In genomic region chr4:113636438-113636818, GRCh38 we compare ENCODE assay signal across 8 cellular contexts.
DNase-seq lines count a peak whose midpoint lies in the region; ATAC-seq and TF ChIP-seq lines count a peak whose summit lies in the region.

No MANE protein-coding gene starts in this region.

- TF ChIP-seq CTCF in OCI-LY1 (IDR thresholded peaks at IDR 0.05; ENCODE audit: low read length), result peak; percentile 75

- peaks cover 4% of the 10 kb centered on the region for H3K9me3 Mint-ChIP-seq in memory B cell

- H3K4me3 Mint-ChIP-seq in memory B cell, result peak overlapping the region; percentile 59

- H3K36me3 ChIP-seq in OCI-LY1 (ENCODE audit: insufficient read depth, low read length), result peaks cover 15% of the 10 kb centered on the region; the same call in 1 of the 2 replicates

- no peaks in the 10 kb centered on the region for H3K27me3 ChIP-seq in OCI-LY1 (ENCODE audit: insufficient read depth, low read length)

- H3K4me2 ChIP-seq in OCI-LY1 (ENCODE audit: low read length), result peak overlapping the region; percentile 74

- H3K9me2 ChIP-seq in OCI-LY1 (ENCODE audit: low read depth, low read length), result no peaks in the 10 kb centered on the region

- peaks cover 45% of the 10 kb centered on the region for H3K4me1 Mint-ChIP-seq in memory B cell

- peaks cover 6% of the 10 kb centered on the region; the same call in 1 of the 2 replicates for H3F3A ChIP-seq in OCI-LY1 (ENCODE audit: insufficient read depth, low read length)

- DNase-seq in SIG-M5 treated with dmso at 0.1 percent for 504 hours (lab: John Stamatoyannopoulos, UW; ENCODE audit: unreplicated experiment), result peak; percentile 69
- no peak for DNase-seq in SIG-M5 (lab: John Stamatoyannopoulos, UW)
- peak; percentile 17 to 39 for DNase-seq in memory B cell (ENCODE audit: low spot score in 2 of 2)
- DNase-seq in COLO668 (lab: John Stamatoyannopoulos, UW; ENCODE audit: unreplicated experiment), result no peak
- DNase-seq in AG08395 (ENCODE audit: low spot score), result no peak
- no peak for DNase-seq in effector CD8-positive, alpha-beta T cell (lab: John Stamatoyannopoulos, UW)

- peak overlapping the region; percentile 53 for H3K4me3 ChIP-seq in OCI-LY1 (ENCODE audit: low read depth, low read length, poor library complexity, severe bottlenecking)

- no peaks in the 10 kb centered on the region for H3K9me3 ChIP-seq in OCI-LY1 (ENCODE audit: low read length)

- H2AFZ ChIP-seq in OCI-LY1 (ENCODE audit: low read length), result no peak overlapping the region

- peak overlapping the region; percentile 63 for H3K9ac ChIP-seq in OCI-LY1 (ENCODE audit: low read length)

- no peaks in the 10 kb centered on the region for H3K27me3 Mint-ChIP-seq in memory B cell

- H3K27ac Mint-ChIP-seq in memory B cell, result peak overlapping the region; percentile 67

- peaks cover 5% of the 10 kb centered on the region for H3K36me3 Mint-ChIP-seq in memory B cell

- ATAC-seq in HG02759 (IDR thresholded peaks at IDR 0.05; ENCODE audit: unreplicated experiment) (peak; percentile 50), memory B cell (ENCODE audit: low read depth) (peak; percentile 77)

- H3K4me1 ChIP-seq in OCI-LY1 (ENCODE audit: insufficient read depth, low read length, severe bottlenecking), result peaks cover 88% of the 10 kb centered on the region

- no peaks in the 10 kb centered on the region for H4K20me1 ChIP-seq in OCI-LY1 (ENCODE audit: insufficient read depth, low read length)

- peak overlapping the region; percentile 95 for H3K27ac ChIP-seq in OCI-LY1 (ENCODE audit: low read depth, low read length, poor library complexity, severe bottlenecking)

- H3K79me2 ChIP-seq in OCI-LY1 (ENCODE audit: insufficient read depth, low read length), result peaks cover 46% of the 10 kb centered on the region

Comparison
In these comparisons a context has a peak if more than half of its experiments do, and no peak if none do; other contexts are left out.
1. DNase-seq: peak in SIG-M5 treated with dmso at 0.1 percent for 504 hours (single experiment) and memory B cell (2 of 2); none in SIG-M5 (single experiment), COLO668 (single experiment), AG08395 (single experiment) and effector CD8-positive, alpha-beta T cell (single experiment).